ENCODE assay signal across 9 cellular contexts in the genomic region with DNA sequence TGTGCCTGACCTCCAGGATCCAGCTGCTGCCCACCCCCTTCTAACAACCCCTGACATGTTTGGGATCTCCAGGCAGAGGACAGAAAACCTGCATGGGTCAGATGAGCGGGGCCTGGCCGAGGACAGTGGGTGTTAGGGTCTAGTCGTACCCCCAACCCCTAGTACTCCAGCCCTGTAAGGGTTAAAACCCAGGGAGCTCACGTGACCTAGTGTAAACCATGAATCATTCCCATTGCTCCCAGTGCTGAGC.
DNase-seq lines count a peak whose midpoint lies in the region; ATAC-seq and TF ChIP-seq lines count a peak whose summit lies in the region.
"Had no signal": no experiment of that assay in that cellular context is flagged by ENCODE, and none has a peak within 500 bp of the region (broad histone marks: within the 10 kb centered on the region; RNA-seq: fewer than 3 reads in every experiment).

No MANE protein-coding gene starts in this region.

- H2AFZ ChIP-seq in IMR-90 (replicated peaks; ENCODE audit: low read length, poor library complexity): no peak overlapping the region

- no peaks in the 10 kb centered on the region for H3K9me1 ChIP-seq in IMR-90 (ENCODE audit: insufficient read depth, low read length)

- TF ChIP-seq RAD21 in IMR-90 (IDR thresholded peaks at IDR 0.05; ENCODE audit: low read length): no peak

- no peak overlapping the region for H4K91ac ChIP-seq in IMR-90 (ENCODE audit: insufficient read depth, low read depth, low read length)

- H3K14ac ChIP-seq in IMR-90 (replicated peaks; ENCODE audit: low read depth, low read length): no peak overlapping the region

- no peak overlapping the region for H2BK5ac ChIP-seq in IMR-90 (ENCODE audit: low read depth, low read length, poor library complexity, severe bottlenecking)

- H2AK9ac ChIP-seq in IMR-90 (replicated peaks; ENCODE audit: low read depth, low read length, poor library complexity): no peak overlapping the region

- H3K23ac ChIP-seq in IMR-90 (ENCODE audit: low read depth, low read length): no peak overlapping the region

- dilution Hi-C loops in IMR-90 (cut with HindIII; ENCODE audit: low sequenced_read_pairs, unreplicated experiment): no loop called here

- H3K9ac ChIP-seq in IMR-90 (ENCODE audit: low read depth, low read length): no peak overlapping the region
- no peak overlapping the region for H3K9ac ChIP-seq in muscle layer of colon (ENCODE audit: low read length)

- H2AK5ac ChIP-seq in IMR-90 (ENCODE audit: low read depth, low read length): no peak overlapping the region

- H4K5ac ChIP-seq in IMR-90 (ENCODE audit: low read depth, low read length): no peak overlapping the region

- H3K9me3 Mint-ChIP-seq in chondrocyte (ENCODE audit: low read depth): no peaks in the 10 kb centered on the region

- H3K27me3 ChIP-seq in IMR-90 (ENCODE audit: control insufficient read depth, insufficient read depth, low read length): peaks cover 11% of the 10 kb centered on the region
- H3K27me3 ChIP-seq in muscle layer of colon (ENCODE audit: control insufficient read depth in 1 of 2, insufficient read depth in 2 of 2, low read length in 2 of 2): no peaks in the 10 kb centered on the region

- no peak overlapping the region for H2BK120ac ChIP-seq in IMR-90 (ENCODE audit: low read depth, low read length)

- intact Hi-C loops in IMR-90 (cut with micrococcal nuclease) (no loop called here), mucosa of descending colon (cut with DNase I, micrococcal nuclease) (no loop called here), lower leg skin (cut with DNase I; ENCODE audit: low total_unique reads) (no loop called here)

- BruUV-seq in IMR-90 (replicated peaks; lab: Mats Ljungman, UMichigan): no TSS peak

- no peaks in the 10 kb centered on the region for H4K20me1 ChIP-seq in IMR-90 (ENCODE audit: insufficient read depth, low read length)

- TF ChIP-seq POLR2A in IMR-90 (IDR thresholded peaks at IDR 0.05; ENCODE audit: low read depth, low read length) (no peak), lower leg skin (IDR thresholded peaks at IDR 0.05) (no peak)

- in situ Hi-C loops in IMR-90 (cut with MboI; ENCODE audit: low sequenced_read_pairs): no loop called here

- no peak for TF ChIP-seq CTCF in IMR-90 (conservative IDR thresholded peaks at IDR 0.05; ENCODE audit: low read depth, low read length)
- TF ChIP-seq CTCF in chondrocyte (IDR thresholded peaks at IDR 0.05): no peak
- TF ChIP-seq CTCF in mucosa of descending colon (IDR thresholded peaks at IDR 0.05): no peak
- TF ChIP-seq CTCF in lower leg skin (IDR thresholded peaks at IDR 0.05): no peak

- no peak overlapping the region for H3K18ac ChIP-seq in IMR-90 (ENCODE audit: low read depth, low read length)

- H3K79me1 ChIP-seq in IMR-90 (ENCODE audit: low read depth in 1 of 2, low read length in 2 of 2): no peaks in the 10 kb centered on the region

- H3K4me3 Mint-ChIP-seq in chondrocyte (ENCODE audit: unreplicated experiment): peak overlapping the region; percentile 75

- H3K9me3 ChIP-seq in IMR-90 (ENCODE audit: control insufficient read depth, insufficient read depth, low read length) (peaks cover 2% of the 10 kb centered on the region; the same call in 1 of the 2 replicates), muscle layer of colon (ENCODE audit: low read length) (no peaks in the 10 kb centered on the region), mucosa of descending colon (no peaks in the 10 kb centered on the region)

- DNase-seq in 8988T: peak; percentile 68
- no peak for DNase-seq in IMR-90
- DNase-seq in chondrocyte (ENCODE audit: low spot score): no peak
- no peak for DNase-seq in mucosa of descending colon
- DNase-seq in lower leg skin (ENCODE audit: low spot score in 2 of 2): no peak
- DNase-seq in NCI-H1417 (lab: John Stamatoyannopoulos, UW): no peak
- DNase-seq in AG20443 (ENCODE audit: low spot score): no peak

- peak; percentile 81 for ATAC-seq in IMR-90 (ENCODE audit: low read depth)
- no peak for ATAC-seq in mucosa of descending colon

- no peak overlapping the region for H3K4ac ChIP-seq in IMR-90 (ENCODE audit: low read depth, low read length)

- H3K27ac ChIP-seq in IMR-90 (ENCODE audit: insufficient read depth, low read length): no peak overlapping the region
- peak overlapping the region; percentile 30 for H3K27ac ChIP-seq in muscle layer of colon (ENCODE audit: low read depth, low read length)
- H3K27ac ChIP-seq: SK-N-MC had no signal

- H2BK20ac ChIP-seq in IMR-90 (ENCODE audit: low read depth, low read length): no peak overlapping the region

- no peak overlapping the region; the same call in 1 of the 2 replicates for H3K4me2 ChIP-seq in IMR-90 (ENCODE audit: low read depth, low read length)

- POLR2A ChIA-PET in IMR-90 (lab: Charles Lee; ENCODE audit: unreplicated experiment): no interaction called here

- no CpG with 5 or more reads among the region's 4 CpGs for WGBS in IMR-90 (ENCODE audit: extremely low coverage in 2 of 2, insufficient read length in 1 of 2), 2 experiments
- 42 to 47% methylated on average over 4 of the region's 4 CpGs for WGBS in lower leg skin, 2 donors

- peak overlapping the region; percentile 98 for H3K27ac Mint-ChIP-seq in chondrocyte (ENCODE audit: unreplicated experiment)

- H2BK15ac ChIP-seq in IMR-90 (ENCODE audit: low read depth, low read length): no peak overlapping the region

- H4K8ac ChIP-seq in IMR-90 (ENCODE audit: low read depth in 2 of 2, low read length in 2 of 2): no peak overlapping the region

- H3K4me3 ChIP-seq in IMR-90 (ENCODE audit: insufficient read depth, low read depth, low read length) (no peak overlapping the region), muscle layer of colon (ENCODE audit: low read depth in 1 of 2, low read length in 2 of 2) (peak overlapping the region in 1 of 2 donors; percentile 69), mucosa of descending colon (no peak overlapping the region), lower leg skin (ENCODE audit: low read depth, poor library complexity, severe bottlenecking) (no peak overlapping the region)

- H3K4me1 ChIP-seq in IMR-90 (ENCODE audit: control insufficient read depth, insufficient read depth, low read length) (no peaks in the 10 kb centered on the region; the same call in 1 of the 2 replicates), muscle layer of colon (ENCODE audit: insufficient read depth, low read length) (peaks cover 16% of the 10 kb centered on the region), mucosa of descending colon (ENCODE audit: low read depth) (peaks cover 36% of the 10 kb centered on the region)

- H3K36me3 ChIP-seq in IMR-90 (ENCODE audit: control insufficient read depth, insufficient read depth, low read length): no peaks in the 10 kb centered on the region
- H3K36me3 ChIP-seq in muscle layer of colon (ENCODE audit: insufficient read depth, low read length): no peaks in the 10 kb centered on the region
- no peaks in the 10 kb centered on the region for H3K36me3 ChIP-seq in mucosa of descending colon (ENCODE audit: low read depth)

- CTCF ChIA-PET in IMR-90 (lab: Yijun Ruan, JAX): interaction anchor here (0.6 kb wide), 2 partner anchors 334 to 469 kb away, joined by 3 to 7 read pairs; no protein-coding TSS in a partner anchor

- no peaks in the 10 kb centered on the region for H3K36me3 Mint-ChIP-seq in chondrocyte (ENCODE audit: low read depth)

- H3K56ac ChIP-seq in IMR-90 (ENCODE audit: extremely low read depth, insufficient read depth, low read length): no peak overlapping the region

- peaks cover 33% of the 10 kb centered on the region for H3K4me1 Mint-ChIP-seq in chondrocyte (ENCODE audit: low read depth)

- H3K27me3 Mint-ChIP-seq in chondrocyte (ENCODE audit: low read depth): no peaks in the 10 kb centered on the region

TF ChIP-seq in IMR-90, 13 proteins besides CTCF, POLR2A, EP300 and RAD21:
- TF ChIP-seq SMC3 (IDR thresholded peaks at IDR 0.05; ENCODE audit: low read depth, low read length): no peak
- TF ChIP-seq, protein P1, sequence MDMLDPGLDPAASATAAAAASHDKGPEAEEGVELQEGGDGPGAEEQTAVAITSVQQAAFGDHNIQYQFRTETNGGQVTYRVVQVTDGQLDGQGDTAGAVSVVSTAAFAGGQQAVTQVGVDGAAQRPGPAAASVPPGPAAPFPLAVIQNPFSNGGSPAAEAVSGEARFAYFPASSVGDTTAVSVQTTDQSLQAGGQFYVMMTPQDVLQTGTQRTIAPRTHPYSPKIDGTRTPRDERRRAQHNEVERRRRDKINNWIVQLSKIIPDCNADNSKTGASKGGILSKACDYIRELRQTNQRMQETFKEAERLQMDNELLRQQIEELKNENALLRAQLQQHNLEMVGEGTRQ (IDR thresholded peaks at IDR 0.05; ENCODE audit: low read depth, low read length): peak; percentile 86
- TF ChIP-seq MAZ (IDR thresholded peaks at IDR 0.05; ENCODE audit: borderline replicate concordance, low read depth, low read length): no peak
- TF ChIP-seq NFE2L2 (IDR thresholded peaks at IDR 0.05; ENCODE audit: low read depth, low read length): no peak
- no peak for TF ChIP-seq FOS (IDR thresholded peaks at IDR 0.05; ENCODE audit: low read depth, low read length)
- peak; percentile 45 for TF ChIP-seq BHLHE40 (IDR thresholded peaks at IDR 0.05; ENCODE audit: low read depth, low read length)
